Comparison of ENCODE assay signal across 21 cellular contexts in the genomic region with DNA sequence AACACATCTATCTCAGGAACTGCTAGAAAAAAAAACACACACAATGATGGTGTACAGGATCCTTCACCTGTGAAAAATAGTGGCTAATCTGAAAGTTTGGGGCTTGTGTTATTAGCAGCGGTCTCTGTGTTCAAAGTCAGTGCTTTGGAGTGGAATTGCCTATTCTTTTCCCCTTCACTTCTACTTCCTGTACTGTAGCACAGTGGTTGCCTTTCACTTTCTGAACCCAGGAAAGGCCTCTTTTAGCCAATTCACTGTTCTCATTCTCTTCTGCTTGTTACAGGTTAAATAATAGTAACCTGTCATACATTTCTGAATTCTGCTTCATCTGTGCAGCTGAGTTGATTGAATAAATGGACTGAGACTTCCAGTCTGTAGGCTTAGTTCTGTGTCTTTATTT.
"Had no signal": no experiment of that assay in that cellular context is flagged by ENCODE, and none has a peak within 500 bp of the region (broad histone marks: within the 10 kb centered on the region; RNA-seq: fewer than 3 reads in every experiment).

No MANE protein-coding gene starts in this region.

- H3K4me3 ChIP-seq: colonic mucosa, esophagus muscularis mucosa, gastroesophageal sphincter, heart left ventricle, hepatocyte, left lung, lower lobe of right lung had no signal

- H3K4me1 ChIP-seq: colonic mucosa, esophagus muscularis mucosa, gastroesophageal sphincter, left lung, lower lobe of right lung had no signal

- H3K4me1 Mint-ChIP-seq: memory B cell; naive thymus-derived CD4-positive, alpha-beta T cell; natural killer cell had no signal

- H3K9me3 ChIP-seq: colonic mucosa had no signal

- H3K27ac ChIP-seq: colonic mucosa, esophagus muscularis mucosa, foreskin keratinocyte, gastroesophageal sphincter, heart left ventricle, hepatocyte, left lung, lower lobe of right lung had no signal

- H3K27me3 ChIP-seq: colonic mucosa, esophagus muscularis mucosa, foreskin keratinocyte, gastroesophageal sphincter, heart left ventricle, hepatocyte, left lung had no signal

- H3K4me3 Mint-ChIP-seq: dendritic cell treated with granulocyte-macrophage colony-stimulating factor and Interleukin-4, amounts not matched to agents 40 ng/mL and 50 ng/mL, for 4 days; memory B cell; naive thymus-derived CD4-positive, alpha-beta T cell; natural killer cell had no signal

- H3K27ac Mint-ChIP-seq: dendritic cell treated with granulocyte-macrophage colony-stimulating factor and Interleukin-4, amounts not matched to agents 40 ng/mL and 50 ng/mL, for 4 days; memory B cell; naive thymus-derived CD4-positive, alpha-beta T cell; natural killer cell had no signal

- H3K27me3 Mint-ChIP-seq: dendritic cell treated with granulocyte-macrophage colony-stimulating factor and Interleukin-4, amounts not matched to agents 40 ng/mL and 50 ng/mL, for 4 days; memory B cell; naive thymus-derived CD4-positive, alpha-beta T cell had no signal

- H3K9me3 Mint-ChIP-seq: memory B cell had no signal

- H3K36me3 Mint-ChIP-seq: memory B cell; naive thymus-derived CD4-positive, alpha-beta T cell had no signal

- H3K79me2 ChIP-seq: hepatocyte had no signal

- ATAC-seq: foreskin keratinocyte; gastroesophageal sphincter; heart left ventricle; left cardiac atrium; left lung; left ventricle myocardium superior; lower lobe of right lung; naive thymus-derived CD4-positive, alpha-beta T cell; natural killer cell had no signal

- FAIRE-seq: endothelial cell of umbilical vein, keratinocyte had no signal

- H3K36me3 ChIP-seq: colonic mucosa, esophagus muscularis mucosa, gastroesophageal sphincter, heart left ventricle, left lung, lower lobe of right lung had no signal

- H2AFZ ChIP-seq: hepatocyte had no signal

- H3K4me2 ChIP-seq: hepatocyte had no signal

- DNase-seq: colonic mucosa; cortex of kidney; effector CD8-positive, alpha-beta T cell; foreskin keratinocyte; heart left ventricle; hypothalamus; left cardiac atrium; left lung; left ventricle myocardium superior; lower lobe of right lung; mesendoderm; midbrain; naive thymus-derived CD4-positive, alpha-beta T cell; natural killer cell had no signal
